In the genomic region with DNA sequence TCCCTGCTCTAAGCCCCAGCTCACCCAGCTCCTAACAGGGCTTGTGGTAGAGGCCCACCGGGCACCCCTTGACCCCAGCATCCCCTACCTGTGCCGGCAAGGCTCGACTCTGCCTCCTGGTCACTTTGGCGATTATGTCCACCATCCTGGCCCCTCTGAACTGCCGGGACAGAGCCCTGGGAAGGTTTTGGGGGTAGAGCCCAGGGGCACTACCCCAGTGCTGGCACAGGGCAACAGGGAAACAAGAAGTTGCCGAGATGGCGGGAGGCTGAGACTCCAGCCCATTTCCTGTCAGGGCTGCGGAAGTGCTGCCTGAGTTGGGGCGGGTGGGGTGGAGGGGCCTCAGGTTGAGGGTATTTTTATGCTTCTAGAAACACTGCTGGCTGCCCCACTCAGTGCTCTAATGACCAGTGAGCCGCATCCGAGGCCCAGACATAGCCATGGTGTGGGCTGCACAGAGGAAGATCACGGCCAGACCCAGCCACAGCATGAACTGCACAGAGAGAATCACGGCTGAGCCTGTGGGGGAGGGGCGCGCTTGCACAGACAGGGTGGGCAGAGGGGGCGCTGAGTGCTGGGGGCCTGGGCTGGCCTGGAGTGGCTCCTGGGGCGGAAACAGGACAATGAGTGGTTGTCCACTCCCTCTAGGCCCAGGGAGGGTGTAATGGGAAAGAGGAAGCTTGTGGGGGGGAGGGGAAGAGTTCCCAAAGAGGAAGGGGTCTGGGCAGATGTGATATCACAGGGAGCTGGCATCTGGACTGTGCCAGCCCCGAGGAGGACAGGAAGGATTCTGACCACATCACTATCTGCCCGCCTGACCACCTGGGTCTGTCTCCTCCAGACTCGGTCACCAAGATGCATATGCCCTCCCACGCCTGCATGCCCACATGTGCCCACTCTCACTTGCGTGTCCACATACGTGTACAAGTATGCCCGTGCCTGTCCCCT, we compare ENCODE assay signal across 8 cellular contexts. TPM values are rescaled to one million over a fixed set of nuclear protein-coding genes. Genes with fewer than 3 reads are reported as not detected.
DNase-seq lines count a peak whose midpoint lies in the region; ATAC-seq and TF ChIP-seq lines count a peak whose summit lies in the region.

No MANE protein-coding gene starts in this region.

- 78 to 83% (median 80%) methylated on average over 24 of the region's 24 CpGs for WGBS in ovary, 3 donors

- peak; percentile 84 for ATAC-seq in central memory CD8-positive, alpha-beta T cell (replicated peaks; ENCODE audit: extremely low read depth, poor library complexity, severe bottlenecking)
- no peak for ATAC-seq in GM21390 (IDR thresholded peaks at IDR 0.05; ENCODE audit: unreplicated experiment)

- no peaks in the 10 kb centered on the region for H3K36me3 ChIP-seq in ovary

- H3K27ac ChIP-seq in ovary: no peak overlapping the region

- peak overlapping the region; percentile 3 for H3K4me3 ChIP-seq in ovary

- H3K9me3 Mint-ChIP-seq in central memory CD8-positive, alpha-beta T cell: no peaks in the 10 kb centered on the region

- no peak for TF ChIP-seq CTCF in ovary (IDR thresholded peaks at IDR 0.05)

- H3K27me3 ChIP-seq in ovary: no peaks in the 10 kb centered on the region

- intact Hi-C loops in ovary (cut with DNase I): no loop called here

- peak overlapping the region; percentile 98 for H3K4me3 Mint-ChIP-seq in central memory CD8-positive, alpha-beta T cell

- H3K27me3 Mint-ChIP-seq in central memory CD8-positive, alpha-beta T cell: no peaks in the 10 kb centered on the region

- peaks cover 4% of the 10 kb centered on the region for H3K4me1 ChIP-seq in ovary (ENCODE audit: insufficient read depth)

- H3K4me1 Mint-ChIP-seq in central memory CD8-positive, alpha-beta T cell: peaks cover 59% of the 10 kb centered on the region

- TF ChIP-seq POLR2A in GM19193 (IDR thresholded peaks at IDR 0.05; ENCODE audit: extremely low read depth, insufficient read depth, insufficient read length) (peak; percentile 61), ovary (IDR thresholded peaks at IDR 0.05) (no peak)

- H3K27ac Mint-ChIP-seq in central memory CD8-positive, alpha-beta T cell (ENCODE audit: low read depth): peak overlapping the region; percentile 96

- DNase-seq in T-helper 2 cell (peak; percentile 36 to 83 (median 41)), ovary (no peak), cerebellar cortex (ENCODE audit: low spot score) (no peak), NCI-H187 treated with DMSO at 0.1 percent for 48 hours (lab: John Stamatoyannopoulos, UW) (no peak), NCI-H345 (lab: John Stamatoyannopoulos, UW) (no peak)
- peak in 1 of 2 donors; percentile 28 for DNase-seq in central memory CD8-positive, alpha-beta T cell (ENCODE audit: low spot score in 2 of 2)

- peaks cover 13% of the 10 kb centered on the region for H3K36me3 Mint-ChIP-seq in central memory CD8-positive, alpha-beta T cell (ENCODE audit: insufficient read depth)

- no peak for TF ChIP-seq EP300 in ovary (IDR thresholded peaks at IDR 0.05)

- no peaks in the 10 kb centered on the region for H3K9me3 ChIP-seq in ovary

RNA-seq across cellular contexts. Expression of a gene that starts 22.3 kb away (rescaled TPM):
- total RNA-seq in ovary: 10 to 100 TPM in 3 of 7 donors, 1 to 10 TPM in 4; 3.7 to 41.7 (median 8.7) TPM
- 10 to 100 TPM in 1 of 2 donors, 1 to 10 TPM in 1; 3.8 to 10.1 TPM for polyA plus RNA-seq in ovary

Comparison
In these comparisons a context has a peak if more than half of its experiments do, and no peak if none do; other contexts are left out.
1. DNase-seq: peak in T-helper 2 cell (5 of 5); none in ovary (0 of 5), cerebellar cortex (single experiment), NCI-H187 treated with DMSO at 0.1 percent for 48 hours (single experiment) and NCI-H345 (single experiment).